22 cellular contexts compared by ENCODE assay signal in the genomic region with DNA sequence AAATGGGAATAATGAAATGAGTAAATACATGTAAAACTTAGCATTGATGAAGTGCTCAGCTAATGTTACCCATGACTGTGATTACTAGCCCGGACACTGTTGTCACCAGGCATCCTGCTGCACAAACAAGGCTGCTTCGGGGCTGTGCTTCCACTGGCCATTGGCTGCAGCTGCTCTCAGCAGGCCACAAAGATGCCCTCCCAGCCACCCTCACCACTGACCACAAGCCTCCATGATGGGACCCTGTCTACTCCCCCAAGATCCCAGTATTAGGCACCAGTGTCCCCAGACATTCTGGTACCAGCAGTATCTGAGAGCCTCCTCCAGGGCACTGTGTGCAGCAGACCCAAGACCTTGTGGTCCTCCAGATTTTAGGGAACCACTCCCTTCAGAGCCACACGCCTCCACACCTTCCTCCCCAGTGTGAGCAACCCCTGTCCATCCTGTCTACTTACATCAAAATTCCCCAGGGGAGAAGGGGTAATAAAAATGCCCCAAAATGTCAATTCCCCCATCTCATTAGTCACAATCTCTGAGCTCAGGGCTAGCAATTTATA. TPM values are rescaled to one million over a fixed set of nuclear protein-coding genes. Genes with fewer than 3 reads are reported as not detected.
A peak's percentile ranks its signal among the peaks of the same experiment; 100 is the strongest.
DNase-seq lines count a peak whose midpoint lies in the region; ATAC-seq and TF ChIP-seq lines count a peak whose summit lies in the region.
"Had no signal": no experiment of that assay in that cellular context is flagged by ENCODE, and none has a peak within 500 bp of the region (broad histone marks: within the 10 kb centered on the region; RNA-seq: fewer than 3 reads in every experiment).

No MANE protein-coding gene starts in this region.

- H3K27me3 ChIP-seq in parathyroid adenoma (ENCODE audit: control insufficient read depth, insufficient read depth, low read length): no peaks in the 10 kb centered on the region
- H3K27me3 ChIP-seq: esophagus muscularis mucosa, gastrocnemius medialis, upper lobe of left lung had no signal

- H3K9ac ChIP-seq in parathyroid adenoma: no peak overlapping the region

- no peaks in the 10 kb centered on the region for H3K36me3 Mint-ChIP-seq in T-cell
- H3K36me3 Mint-ChIP-seq: activated naive CD4-positive, alpha-beta T cell treated with anti-CD3 and anti-CD28 coated beads, Interleukin-2, amount 50 U/mL, for 24 hours had no signal

- no peaks in the 10 kb centered on the region for H3K9me3 Mint-ChIP-seq in T-cell
- H3K9me3 Mint-ChIP-seq: activated naive CD4-positive, alpha-beta T cell treated with anti-CD3 and anti-CD28 coated beads, Interleukin-2, amount 50 U/mL, for 24 hours; activated T-cell treated with anti-CD3 and anti-CD28 coated beads, Interleukin-2, amount 50 U/mL, for 4 hours had no signal

- CTCF ChIA-PET in T-cell (lab: Charles Lee): no interaction called here

- ATAC-seq in GM18907 (IDR thresholded peaks at IDR 0.05; ENCODE audit: unreplicated experiment) (peak; percentile 28), T-cell (replicated peaks in 1 of 4) (no peak), GM21786 (IDR thresholded peaks at IDR 0.05; ENCODE audit: unreplicated experiment) (no peak), HG03025 (IDR thresholded peaks at IDR 0.05; ENCODE audit: low FRiP score, unreplicated experiment) (no peak), mucosa of descending colon (no peak)
- ATAC-seq: gastrocnemius medialis, psoas muscle had no signal

- no peaks in the 10 kb centered on the region for H3K9me3 ChIP-seq in parathyroid adenoma (ENCODE audit: control insufficient read depth, low read length)
- no peaks in the 10 kb centered on the region for H3K9me3 ChIP-seq in mucosa of descending colon
- H3K9me3 ChIP-seq: esophagus muscularis mucosa, gastrocnemius medialis, psoas muscle, upper lobe of left lung had no signal

- H3K27ac Mint-ChIP-seq in T-cell: peak overlapping the region; percentile 94 to 97
- H3K27ac Mint-ChIP-seq: activated naive CD4-positive, alpha-beta T cell treated with anti-CD3 and anti-CD28 coated beads, Interleukin-2, amount 50 U/mL, for 24 hours had no signal

- DNase-seq in T-cell (no peak), mucosa of descending colon (no peak)
- DNase-seq: activated T-cell treated with anti-CD3 and anti-CD28 coated beads, Interleukin-2, amount 50 U/mL, for 4 hours; effector memory CD4-positive, alpha-beta T cell; gastrocnemius medialis; GOT3; hypothalamus; NCI-H1930; NCI-H345; PC-9; psoas muscle; SHP77 treated with DMSO at 0.1 percent for 48 hours; small intestine; upper lobe of left lung had no signal

- H3K27ac ChIP-seq in parathyroid adenoma: peak overlapping the region; percentile 82
- H3K27ac ChIP-seq: esophagus muscularis mucosa, gastrocnemius medialis, PC-9, psoas muscle, upper lobe of left lung had no signal

- H3K27me3 Mint-ChIP-seq in T-cell: no peaks in the 10 kb centered on the region
- H3K27me3 Mint-ChIP-seq: activated naive CD4-positive, alpha-beta T cell treated with anti-CD3 and anti-CD28 coated beads, Interleukin-2, amount 50 U/mL, for 24 hours had no signal

- no peak for TF ChIP-seq CTCF in parathyroid adenoma (IDR thresholded peaks at IDR 0.05)
- TF ChIP-seq CTCF in mucosa of descending colon (IDR thresholded peaks at IDR 0.05): no peak

- H3K4me3 ChIP-seq in parathyroid adenoma (ENCODE audit: low read depth, low read length) (no peak overlapping the region), mucosa of descending colon (no peak overlapping the region)
- H3K4me3 ChIP-seq: esophagus muscularis mucosa, gastrocnemius medialis, PC-9, psoas muscle, upper lobe of left lung had no signal

- H3K79me2 ChIP-seq in parathyroid adenoma: no peaks in the 10 kb centered on the region

- H3K4me2 ChIP-seq in parathyroid adenoma (ENCODE audit: low read length): no peak overlapping the region
- H3K4me2 ChIP-seq: PC-9 had no signal

- H2AFZ ChIP-seq in parathyroid adenoma: peak overlapping the region; percentile 64
- H2AFZ ChIP-seq: PC-9 had no signal

- intact Hi-C loops in mucosa of descending colon (cut with DNase I, micrococcal nuclease): no loop called here

- H3K4me3 Mint-ChIP-seq in T-cell: peak overlapping the region; percentile 18 to 95 (median 76)
- H3K4me3 Mint-ChIP-seq: activated naive CD4-positive, alpha-beta T cell treated with anti-CD3 and anti-CD28 coated beads, Interleukin-2, amount 50 U/mL, for 24 hours had no signal

- peaks cover 36 to 48% (median 43%) of the 10 kb centered on the region in 3 donors for H3K4me1 Mint-ChIP-seq in T-cell

- peaks cover 37% of the 10 kb centered on the region for H3K4me1 ChIP-seq in parathyroid adenoma
- no peaks in the 10 kb centered on the region for H3K4me1 ChIP-seq in mucosa of descending colon (ENCODE audit: low read depth)
- H3K4me1 ChIP-seq: esophagus muscularis mucosa, gastrocnemius medialis, psoas muscle, upper lobe of left lung had no signal

- POLR2A ChIA-PET in T-cell (lab: Charles Lee): interaction anchor here in 1 of 2 donors (0.6 kb wide), 1 partner anchor 135 kb away, joined by 3 read pairs; no protein-coding TSS in a partner anchor

- no peaks in the 10 kb centered on the region for H3K36me3 ChIP-seq in parathyroid adenoma (ENCODE audit: control insufficient read depth, insufficient read depth, low read length)
- no peaks in the 10 kb centered on the region for H3K36me3 ChIP-seq in mucosa of descending colon (ENCODE audit: low read depth)
- H3K36me3 ChIP-seq: esophagus muscularis mucosa, gastrocnemius medialis, upper lobe of left lung had no signal

RNA-seq across cellular contexts. Expression of a gene that starts 19.7 kb away (rescaled TPM):
- total RNA-seq in T-cell (10 to 100 TPM; 52.6 to 72.4 (median 60.5) TPM), mucosa of descending colon (10 to 100 TPM; 31.0 to 45.6 (median 40.8) TPM)

RNA-seq across cellular contexts. Expression of a gene that starts 28.0 kb away (rescaled TPM):
- 10 to 100 TPM; 18.7 to 30.8 (median 28.8) TPM for total RNA-seq in T-cell
- total RNA-seq in mucosa of descending colon: 100 to 1,000 TPM in 1 of 3 donors, 10 to 100 TPM in 2; 78.3 to 157 (median 84.1) TPM

RNA-seq across cellular contexts. Expression of a gene that starts 40.6 kb away (rescaled TPM):
- total RNA-seq in T-cell (1 to 10 TPM in 1 of 5 donors, not detected in 4; 1.4 TPM), mucosa of descending colon (10 to 100 TPM in 1 of 3 donors, 1 to 10 TPM in 2; 1.5 to 52.8 (median 9.4) TPM)
- total RNA-seq: chondrocyte, esophagus muscularis mucosa, gastrocnemius medialis, mononuclear cell, PC-9, psoas muscle had no signal

RNA-seq across cellular contexts. Expression of a gene that starts 42.4 kb away (rescaled TPM):
- total RNA-seq in T-cell: 1 to 10 TPM in 3 of 5 donors, not detected in 2; 2.0 to 4.1 (median 4.0) TPM
- 100 to 1,000 TPM in 1 of 3 donors, 10 to 100 TPM in 1, 1 to 10 TPM in 1; 7.3 to 210 (median 83.8) TPM for total RNA-seq in mucosa of descending colon
- total RNA-seq: mononuclear cell, PC-9 had no signal

RNA-seq across cellular contexts. Expression of a gene that starts 52.5 kb away (rescaled TPM):
- total RNA-seq in T-cell (10 to 100 TPM in 2 of 5 donors, 1 to 10 TPM in 3; 5.3 to 14.3 (median 9.3) TPM), mucosa of descending colon (10 to 100 TPM in 2 of 3 donors, 1 to 10 TPM in 1; 6.1 to 35.5 (median 27.8) TPM)
